10 cellular contexts compared by ENCODE assay signal in genomic region chr18:55265916-55266488, GRCh38.
DNase-seq lines count a peak whose midpoint lies in the region; ATAC-seq lines count a peak whose summit lies in the region.
"Had no signal": no experiment of that assay in that cellular context is flagged by ENCODE, and none has a peak within 500 bp of the region (broad histone marks: within the 10 kb centered on the region; RNA-seq: fewer than 3 reads in every experiment).

No MANE protein-coding gene starts in this region.

- H3K27ac ChIP-seq in epithelial cell of prostate: no peak overlapping the region

- no peaks in the 10 kb centered on the region for H3K36me3 Mint-ChIP-seq in activated T-cell treated with anti-CD3 and anti-CD28 coated beads, Interleukin-2, amount 50 U/mL, for 72 hours (ENCODE audit: insufficient read depth in 2 of 2)
- H3K36me3 Mint-ChIP-seq: CD4-positive, CD25-positive, alpha-beta regulatory T cell had no signal

- no peaks in the 10 kb centered on the region for H3K27me3 Mint-ChIP-seq in activated T-cell treated with anti-CD3 and anti-CD28 coated beads, Interleukin-2, amount 50 U/mL, for 72 hours (ENCODE audit: low read depth)
- H3K27me3 Mint-ChIP-seq: CD4-positive, CD25-positive, alpha-beta regulatory T cell had no signal

- H3K4me1 Mint-ChIP-seq in activated T-cell treated with anti-CD3 and anti-CD28 coated beads, Interleukin-2, amount 50 U/mL, for 72 hours (ENCODE audit: low read depth): peaks cover 7% of the 10 kb centered on the region

- H3K9me3 Mint-ChIP-seq in activated T-cell treated with anti-CD3 and anti-CD28 coated beads, Interleukin-2, amount 50 U/mL, for 72 hours: no peaks in the 10 kb centered on the region

- H3K4me3 Mint-ChIP-seq in activated T-cell treated with anti-CD3 and anti-CD28 coated beads, Interleukin-2, amount 50 U/mL, for 72 hours: no peak overlapping the region
- H3K4me3 Mint-ChIP-seq: CD4-positive, CD25-positive, alpha-beta regulatory T cell had no signal

- DNase-seq in GF-D8 (lab: John Stamatoyannopoulos, UW): peak; percentile 21
- DNase-seq in epithelial cell of prostate (ENCODE audit: low read depth, low spot score): peak; percentile 14
- DNase-seq in activated T-cell treated with anti-CD3 and anti-CD28 coated beads, Interleukin-2, amount 50 U/mL, for 72 hours: no peak
- no peak for DNase-seq in NCI-H2171 treated with DMSO at 0.1 percent for 48 hours (lab: John Stamatoyannopoulos, UW)
- no peak for DNase-seq in NCI-H1092 (lab: John Stamatoyannopoulos, UW)
- DNase-seq in LoVo (ENCODE audit: low spot score): no peak
- DNase-seq: CD4-positive, CD25-positive, alpha-beta regulatory T cell had no signal

- ATAC-seq in GM21528 (IDR thresholded peaks at IDR 0.05; ENCODE audit: low FRiP score, unreplicated experiment) (peak; percentile 60), HG03520 (IDR thresholded peaks at IDR 0.05; ENCODE audit: unreplicated experiment) (peak; percentile 29)
- ATAC-seq in activated T-cell treated with anti-CD3 and anti-CD28 coated beads, Interleukin-2, amount 50 U/mL, for 72 hours (replicated peaks in 1 of 2): no peak
- ATAC-seq: HCT116 had no signal

- no peak overlapping the region for H3K27ac Mint-ChIP-seq in activated T-cell treated with anti-CD3 and anti-CD28 coated beads, Interleukin-2, amount 50 U/mL, for 72 hours
- H3K27ac Mint-ChIP-seq: CD4-positive, CD25-positive, alpha-beta regulatory T cell had no signal

Comparison
In these comparisons a context has a peak if more than half of its experiments do, and no peak if none do; other contexts are left out.
1. DNase-seq: peak in GF-D8 (single experiment) and epithelial cell of prostate (single experiment); none in activated T-cell treated with anti-CD3 and anti-CD28 coated beads, Interleukin-2, amount 50 U/mL, for 72 hours (0 of 2), NCI-H2171 treated with DMSO at 0.1 percent for 48 hours (single experiment), NCI-H1092 (single experiment) and LoVo (single experiment).
2. ATAC-seq: peak in GM21528 (single experiment) and HG03520 (single experiment); none in activated T-cell treated with anti-CD3 and anti-CD28 coated beads, Interleukin-2, amount 50 U/mL, for 72 hours (0 of 2).